12 cellular contexts compared by ENCODE assay signal in the genomic region with DNA sequence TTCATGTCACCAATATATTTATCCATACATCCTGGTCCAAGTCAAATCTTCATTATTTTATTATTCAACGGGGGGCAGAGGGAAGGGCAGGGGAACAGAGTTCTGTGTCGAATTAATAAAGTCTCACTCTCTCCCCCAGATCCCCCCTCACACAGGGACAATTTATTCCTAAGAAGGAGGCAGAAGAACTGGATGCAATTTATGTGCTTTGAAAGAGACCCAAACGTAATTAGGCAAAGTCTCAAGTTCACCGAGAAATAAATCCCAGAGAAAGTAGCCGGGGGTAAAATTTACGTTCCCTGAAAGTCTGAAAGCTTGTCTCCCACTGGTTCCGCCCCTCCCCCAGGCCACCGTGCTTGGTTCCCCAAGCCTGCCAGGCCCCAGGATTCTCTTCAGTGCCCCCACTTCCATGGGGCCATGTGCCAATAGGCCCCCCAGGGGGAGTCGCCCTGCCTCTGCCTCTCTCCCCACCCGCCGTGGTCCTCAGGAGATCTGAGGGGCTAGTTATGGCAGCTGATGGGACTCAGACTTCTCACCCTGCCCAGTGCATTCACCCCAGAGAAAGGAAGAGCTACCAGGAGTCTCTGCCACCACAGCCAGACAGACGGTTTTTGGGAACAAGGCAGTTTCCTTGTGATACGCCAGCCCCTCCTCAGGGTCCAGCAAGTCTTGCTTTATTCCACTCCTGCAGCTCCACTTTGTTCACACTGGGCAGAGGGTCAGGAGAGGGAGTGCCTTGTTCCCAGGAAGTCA.
"Had no signal": no experiment of that assay in that cellular context is flagged by ENCODE, and none has a peak within 500 bp of the region (broad histone marks: within the 10 kb centered on the region; RNA-seq: fewer than 3 reads in every experiment).

No MANE protein-coding gene starts in this region.

- H3K36me3 Mint-ChIP-seq: activated naive CD8-positive, alpha-beta T cell; brain had no signal

- H3K27ac Mint-ChIP-seq: activated naive CD8-positive, alpha-beta T cell; brain had no signal

- H3K27me3 Mint-ChIP-seq: activated naive CD8-positive, alpha-beta T cell had no signal

- H3K9me3 Mint-ChIP-seq: activated T-cell treated with anti-CD3 and anti-CD28 coated beads, Interleukin-2, amount 50 U/mL, for 4 hours; neural crest cell had no signal

- H3K4me3 ChIP-seq: pancreas, thyroid gland had no signal

- H3K4me1 ChIP-seq: pancreas had no signal

- DNase-seq: activated CD4-positive, alpha-beta T cell treated with anti-CD3 and anti-CD28 coated beads, Interleukin-2, amount 50 U/mL, for 48 hours; activated CD4-positive, CD25-positive, alpha-beta regulatory T cell treated with anti-CD3 and anti-CD28 coated beads, Interleukin-2, amount 50 U/mL, for 72 hours; activated T-cell treated with anti-CD3 and anti-CD28 coated beads, Interleukin-2, amount 50 U/mL, for 4 hours; amygdala; hypothalamus; pancreas; thyroid gland had no signal

- H3K27ac ChIP-seq: pancreas, thyroid gland had no signal

- H3K36me3 ChIP-seq: pancreas, thyroid gland had no signal

- FAIRE-seq: endometrium, pancreas had no signal

- H3K4me3 Mint-ChIP-seq: activated naive CD8-positive, alpha-beta T cell; activated T-cell treated with anti-CD3 and anti-CD28 coated beads, Interleukin-2, amount 50 U/mL, for 4 hours; brain; neural crest cell had no signal

- ATAC-seq: activated T-cell treated with anti-CD3 and anti-CD28 coated beads, Interleukin-2, amount 50 U/mL, for 4 hours; esophagus mucosa; pancreas had no signal

- H3K9me3 ChIP-seq: pancreas, thyroid gland had no signal

- H3K27me3 ChIP-seq: pancreas, thyroid gland had no signal
